Comparison of ENCODE assay signal across 1 cellular context in genomic region chr3:116148881-116149530, GRCh38.
TF ChIP-seq lines count a peak whose summit lies in the region.

No MANE protein-coding gene starts in this region.

TF ChIP-seq in HepG2, 621 proteins besides CTCF, POLR2A, EP300 and RAD21:
- TF ChIP-seq RERE (CRISPR knock-in tag; IDR thresholded peaks at IDR 0.05; ENCODE audit: low read depth) (0 out of 2 replicates have a peak, but pooled peaks have one; percentile 25), ARID2 (CRISPR knock-in tag; IDR thresholded peaks at IDR 0.05; ENCODE audit: borderline replicate concordance) (no peak), ZNF841 (CRISPR knock-in tag; IDR thresholded peaks at IDR 0.05; ENCODE audit: borderline replicate concordance) (no peak), CEBPB (IDR thresholded peaks at IDR 0.05; ENCODE audit: borderline replicate concordance, low read depth, low read length) (peak; percentile 42; the same call in 1 of the 2 replicates), HHEX (CRISPR knock-in tag; IDR thresholded peaks at IDR 0.05) (peak; percentile 83), CEBPG (CRISPR knock-in tag; IDR thresholded peaks at IDR 0.05) (0 out of 2 replicates have a peak, but pooled peaks have one; percentile 8), SOX6 (IDR thresholded peaks at IDR 0.05) (no peak), SOX6 (CRISPR knock-in tag; IDR thresholded peaks at IDR 0.05) (0 out of 2 replicates have a peak, but pooled peaks have one; percentile 24), ZNF256 (CRISPR knock-in tag; conservative IDR thresholded peaks at IDR 0.05) (no peak)
